ENCODE assay signal across 9 cellular contexts in genomic region chr1:116544588-116545358, GRCh38. TPM values are rescaled to one million over a fixed set of nuclear protein-coding genes. Genes with fewer than 3 reads are reported as not detected.
DNase-seq lines count a peak whose midpoint lies in the region; ATAC-seq, FAIRE-seq and TF ChIP-seq lines count a peak whose summit lies in the region.
"Had no signal": no experiment of that assay in that cellular context is flagged by ENCODE, and none has a peak within 500 bp of the region (broad histone marks: within the 10 kb centered on the region; RNA-seq: fewer than 3 reads in every experiment).

No MANE protein-coding gene starts in this region.

- CTCF ChIA-PET in mammary epithelial cell (lab: Charles Lee; ENCODE audit: low non-redundant PET) = no interaction called here

- dilution Hi-C loops in mammary epithelial cell (cut with HindIII; ENCODE audit: low sequenced_read_pairs) = no loop called here

- no peaks in the 10 kb centered on the region for H3K27me3 ChIP-seq in mammary epithelial cell (ENCODE audit: insufficient read depth, low read length)

- FAIRE-seq in GM12892 (lab: Jason Lieb, UNC) = peak; percentile 33
- FAIRE-seq in RCC 7860 (lab: Jason Lieb, UNC) = no peak

- no peak overlapping the region for H3K4me3 ChIP-seq in mammary epithelial cell (replicated peaks in 1 of 3; ENCODE audit: insufficient read depth in 1 of 3, low read depth in 2 of 3, low read length in 3 of 3)

- TF ChIP-seq POLR2A in GM12892 (IDR thresholded peaks at IDR 0.05; ENCODE audit: low read depth, low read length) = peak; percentile 69; the same call in 1 of the 2 replicates

- H3K9me3 ChIP-seq in mammary epithelial cell (replicated peaks; ENCODE audit: insufficient read depth, low read length) = no peaks in the 10 kb centered on the region

- no peak overlapping the region for H3K9ac ChIP-seq in mammary epithelial cell (ENCODE audit: insufficient read depth, low read length)

- ATAC-seq in GM21360 (IDR thresholded peaks at IDR 0.05; ENCODE audit: unreplicated experiment) (peak; percentile 48), HG03342 (IDR thresholded peaks at IDR 0.05; ENCODE audit: unreplicated experiment) (peak; percentile 44)

- peaks cover 15% of the 10 kb centered on the region for H3K4me1 ChIP-seq in mammary epithelial cell (ENCODE audit: insufficient read depth, low read length)

- H3K36me3 ChIP-seq in mammary epithelial cell (ENCODE audit: insufficient read depth, low read length) = peaks cover 7% of the 10 kb centered on the region

- no peak for TF ChIP-seq CTCF in mammary epithelial cell (conservative IDR thresholded peaks at IDR 0.05 in 1 of 2, IDR thresholded peaks at IDR 0.05 in 1 of 2; ENCODE audit: extremely low read depth in 1 of 2, insufficient read depth in 1 of 2, low read depth in 1 of 2, low read length in 2 of 2)

- BruUV-seq in mammary epithelial cell (replicated peaks; lab: Mats Ljungman, UMichigan) = no TSS peak

- H3K79me2 ChIP-seq in mammary epithelial cell (ENCODE audit: insufficient read depth, low read length) = peaks cover 38% of the 10 kb centered on the region

- no peaks in the 10 kb centered on the region for H4K20me1 ChIP-seq in mammary epithelial cell (ENCODE audit: insufficient read depth, low read length)

- H2AFZ ChIP-seq in mammary epithelial cell (ENCODE audit: low read depth, low read length) = no peak overlapping the region

- no peak for DNase-seq in GM12892 (ENCODE audit: insufficient read length)
- peak; percentile 39 for DNase-seq in mammary epithelial cell
- DNase-seq in HPDE6-E6E7 (ENCODE audit: extremely low spot score) = no peak
- no peak for DNase-seq in RCC 7860 (ENCODE audit: low spot score)
- DNase-seq in amygdala (lab: John Stamatoyannopoulos, UW) = no peak
- no peak for DNase-seq in GM19240 (ENCODE audit: insufficient read length, low spot score)
- DNase-seq: effector CD4-positive, alpha-beta T cell had no signal

- intact Hi-C loops in mammary epithelial cell (cut with micrococcal nuclease) = no loop called here

- no peak overlapping the region for H3K4me2 ChIP-seq in mammary epithelial cell (ENCODE audit: insufficient read depth, low read depth, low read length)

- H3K27ac ChIP-seq in mammary epithelial cell (ENCODE audit: insufficient read depth, low read depth, low read length) = no peak overlapping the region

- 98% methylated on average over 6 of the region's 8 CpGs for WGBS in mammary epithelial cell (ENCODE audit: low coverage, missing lambda C conversion rate)

- in situ Hi-C loops in mammary epithelial cell (cut with MboI; ENCODE audit: low sequenced_read_pairs in 2 of 2) = no loop called here

RNA-seq across cellular contexts. Expression of gene CD58, which starts 26.1 kb away (rescaled TPM):
- 172 TPM for polyA plus RNA-seq in GM12892 (2012; ENCODE audit: missing spikeins)
- 10 to 100 TPM; 22.5 to 43.2 TPM for total RNA-seq in mammary epithelial cell
- 25.8 TPM for polyA plus RNA-seq in mammary epithelial cell
- polyA minus RNA-seq in mammary epithelial cell = 2.3 TPM
